18 cellular contexts compared by ENCODE assay signal in genomic region chr3:148971819-148972218, GRCh38. TPM values are rescaled to one million over a fixed set of nuclear protein-coding genes. Genes with fewer than 3 reads are reported as not detected.
DNase-seq lines count a peak whose midpoint lies in the region; ATAC-seq, FAIRE-seq and TF ChIP-seq lines count a peak whose summit lies in the region.
"Had no signal": no experiment of that assay in that cellular context is flagged by ENCODE, and none has a peak within 500 bp of the region (broad histone marks: within the 10 kb centered on the region; RNA-seq: fewer than 3 reads in every experiment).

No MANE protein-coding gene starts in this region.

- no peak overlapping the region for H3K4me3 Mint-ChIP-seq in astrocyte (ENCODE audit: unreplicated experiment)
- H3K4me3 Mint-ChIP-seq: CD14-positive monocyte, H9 had no signal

- TF ChIP-seq POLR2A in gastroesophageal sphincter (IDR thresholded peaks at IDR 0.05) (no peak), testis (IDR thresholded peaks at IDR 0.05) (no peak)

- DNase-seq in HCEC 1CT = peak; percentile 20
- peak; percentile 58 for DNase-seq in astrocyte (ENCODE audit: low read depth)
- peak; percentile 71 for DNase-seq in testis
- no peak for DNase-seq in GM19238 (ENCODE audit: insufficient read length, low spot score)
- DNase-seq: activated T-cell treated with anti-CD3 and anti-CD28 coated beads, Interleukin-2, amount 50 U/mL, for 48 hours; DND-41; gastrocnemius medialis; H9; NCI-H1436; stimulated activated naive CD8-positive, alpha-beta T cell treated with anti-CD3 and anti-CD28 coated beads, Interleukin-15, Interleukin-2, amounts not matched to agents 100 U/mL and 50 U/mL, for 24 hours had no signal

- no peaks in the 10 kb centered on the region for H4K20me1 ChIP-seq in astrocyte (ENCODE audit: insufficient read depth, low read length)

- intact Hi-C loops in testis (cut with DNase I; ENCODE audit: low total_unique reads) = no loop called here

- H3K36me3 Mint-ChIP-seq in astrocyte (ENCODE audit: low read depth, unreplicated experiment) = no peaks in the 10 kb centered on the region
- H3K36me3 Mint-ChIP-seq: CD14-positive monocyte had no signal

- H3K9me3 ChIP-seq in astrocyte (ENCODE audit: insufficient read depth, low read depth, low read length) (no peaks in the 10 kb centered on the region), gastroesophageal sphincter (no peaks in the 10 kb centered on the region), testis (no peaks in the 10 kb centered on the region)
- H3K9me3 ChIP-seq: gastrocnemius medialis, neutrophil had no signal

- H3K4me3 ChIP-seq in astrocyte (ENCODE audit: insufficient read depth, low read depth, low read length) (no peak overlapping the region), gastroesophageal sphincter (no peak overlapping the region), testis (no peak overlapping the region)
- H3K4me3 ChIP-seq: gastrocnemius medialis, GM12878, smooth muscle cell had no signal

- no peak overlapping the region for H3K27ac ChIP-seq in astrocyte (ENCODE audit: low read depth, low read length)
- H3K27ac ChIP-seq in gastroesophageal sphincter = peak overlapping the region; percentile 10 to 46 (median 32)
- peak overlapping the region in 1 of 2 donors; percentile 15 for H3K27ac ChIP-seq in testis
- H3K27ac ChIP-seq: gastrocnemius medialis, KMS-11, neutrophil had no signal

- no peak for TF ChIP-seq EP300 in gastroesophageal sphincter (IDR thresholded peaks at IDR 0.05)

- peak; percentile 60 for ATAC-seq in gastroesophageal sphincter
- no peak for ATAC-seq in HG02852 (IDR thresholded peaks at IDR 0.05; ENCODE audit: unreplicated experiment)
- no peak for ATAC-seq in GM21360 (IDR thresholded peaks at IDR 0.05; ENCODE audit: unreplicated experiment)
- ATAC-seq: gastrocnemius medialis; GM12878; stimulated activated naive CD8-positive, alpha-beta T cell treated with anti-CD3 and anti-CD28 coated beads, Interleukin-15, Interleukin-2, amounts not matched to agents 100 U/mL and 50 U/mL, for 24 hours had no signal

- H3K27me3 ChIP-seq in astrocyte (ENCODE audit: insufficient read depth, low read length) (no peaks in the 10 kb centered on the region), gastroesophageal sphincter (no peaks in the 10 kb centered on the region), testis (no peaks in the 10 kb centered on the region)
- H3K27me3 ChIP-seq: gastrocnemius medialis, neutrophil had no signal

- no peaks in the 10 kb centered on the region for H3K79me2 ChIP-seq in astrocyte (ENCODE audit: insufficient read depth, low read length)

- TF ChIP-seq CTCF in astrocyte (IDR thresholded peaks at IDR 0.05; ENCODE audit: insufficient read depth, low read depth, low read length) = no peak
- no peak for TF ChIP-seq CTCF in gastroesophageal sphincter (IDR thresholded peaks at IDR 0.05)
- no peak for TF ChIP-seq CTCF in testis (IDR thresholded peaks at IDR 0.05)

- FAIRE-seq in astrocyte (lab: Jason Lieb, UNC) = no peak
- FAIRE-seq: GM12878 had no signal

- H3K36me3 ChIP-seq in astrocyte (ENCODE audit: insufficient read depth, low read length) (no peaks in the 10 kb centered on the region), gastroesophageal sphincter (no peaks in the 10 kb centered on the region), testis (ENCODE audit: low read depth, missing control alignments) (no peaks in the 10 kb centered on the region)
- H3K36me3 ChIP-seq: gastrocnemius medialis, neutrophil had no signal

- no peaks in the 10 kb centered on the region for H3K4me1 Mint-ChIP-seq in astrocyte (ENCODE audit: low read depth, unreplicated experiment)
- H3K4me1 Mint-ChIP-seq: H9 had no signal

- no peaks in the 10 kb centered on the region for H3K9me3 Mint-ChIP-seq in astrocyte (ENCODE audit: unreplicated experiment)

- no peaks in the 10 kb centered on the region for H3K4me1 ChIP-seq in astrocyte (ENCODE audit: insufficient read depth, low read length)
- peaks cover 0 to 34% (median 2%) of the 10 kb centered on the region in 3 donors for H3K4me1 ChIP-seq in gastroesophageal sphincter
- H3K4me1 ChIP-seq in testis = no peaks in the 10 kb centered on the region

- H2AFZ ChIP-seq in astrocyte (ENCODE audit: low read depth, low read length) = no peak overlapping the region

- no peak overlapping the region for H3K4me2 ChIP-seq in astrocyte (ENCODE audit: low read length)
- H3K4me2 ChIP-seq: KMS-11, smooth muscle cell had no signal

- H3K27me3 Mint-ChIP-seq in astrocyte (ENCODE audit: low read depth, unreplicated experiment) = no peaks in the 10 kb centered on the region

- no peak overlapping the region for H3K9ac ChIP-seq in astrocyte (ENCODE audit: low read length)
- H3K9ac ChIP-seq: KMS-11 had no signal

- H3K27ac Mint-ChIP-seq in astrocyte (ENCODE audit: unreplicated experiment) = no peak overlapping the region
- H3K27ac Mint-ChIP-seq: CD14-positive monocyte, H9 had no signal

RNA-seq across cellular contexts. Expression of gene GYG1, which starts 19.5 kb away (rescaled TPM):
- total RNA-seq in astrocyte (38.1 and 41.9 TPM in 2 replicates), gastroesophageal sphincter (100 to 1,000 TPM; 117 to 883 (median 126) TPM), testis (100 to 1,000 TPM; 128 to 138 TPM)
- polyA plus RNA-seq in testis (ENCODE audit: insufficient read depth, low read depth, low replicate concordance) = 303 TPM
